ENCODE assay signal across 23 cellular contexts in the genomic region with DNA sequence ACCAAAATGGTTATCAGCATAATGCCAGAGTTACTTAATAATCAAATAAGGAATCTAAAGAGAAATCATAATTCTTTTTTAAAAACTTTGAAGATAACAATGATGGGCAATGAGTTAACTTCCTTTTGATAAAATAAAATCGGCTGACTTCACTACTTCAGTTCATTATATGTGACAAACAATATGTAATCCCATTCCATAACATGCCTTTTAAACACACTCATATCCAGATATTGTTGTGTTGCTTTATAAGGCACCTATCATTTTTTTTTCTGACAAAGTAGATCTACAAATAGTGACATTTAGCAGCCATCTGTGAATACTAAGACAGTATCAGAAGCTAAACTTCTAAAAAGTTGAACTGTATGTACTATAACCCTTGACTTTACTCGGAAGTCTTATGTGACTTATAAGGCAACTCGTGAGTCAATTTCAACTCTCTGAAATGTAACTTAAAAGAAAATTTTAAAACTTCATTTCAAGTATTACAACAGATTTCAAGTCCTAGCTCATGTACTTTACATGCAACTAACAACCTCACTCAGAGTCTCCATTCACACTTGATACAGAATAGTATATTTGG.
"Had no signal": no experiment of that assay in that cellular context is flagged by ENCODE, and none has a peak within 500 bp of the region (broad histone marks: within the 10 kb centered on the region; RNA-seq: fewer than 3 reads in every experiment).

No MANE protein-coding gene starts in this region.

- H3K27ac ChIP-seq: breast epithelium, dorsolateral prefrontal cortex, heart left ventricle, neutrophil, tibial nerve, uterus had no signal

- H3K27me3 ChIP-seq: breast epithelium, heart left ventricle, tibial nerve, uterus had no signal

- H3K27ac Mint-ChIP-seq: activated B cell treated with CpG ODN at 0.5 μM for 24 hours; activated CD4-positive, alpha-beta T cell treated with anti-CD3 and anti-CD28 coated beads, Interleukin-2, amount 10 ng/mL, durations not matched to agents 7 days and 5 days; activated T-helper 17 cell treated with anti-CD3 and anti-CD28 coated beads, Interleukin-2, amount 50 U/mL, for 72 hours; T-helper 2 cell treated with Interferon-gamma antibody and Interleukin-4, amounts not matched to agents 5 μg/mL and 100 μg/mL, for 36 hours had no signal

- DNase-seq: activated B cell treated with CpG ODN at 0.5 μM for 24 hours; activated CD4-positive, alpha-beta T cell treated with anti-CD3 and anti-CD28 coated beads, Interleukin-2, amount 10 ng/mL, durations not matched to agents 7 days and 5 days; activated CD8-positive, alpha-beta memory T cell treated with anti-CD3 and anti-CD28 coated beads for 24 hours; activated naive CD4-positive, alpha-beta T cell treated with Interleukin-2 at 50 U/mL for 16 hours; aorta; cerebellar nuclear complex; dorsolateral prefrontal cortex; foreskin melanocyte; heart left ventricle; left colon; naive thymus-derived CD8-positive, alpha-beta T cell; retina; stimulated activated CD4-positive, alpha-beta T cell treated with anti-CD3 and anti-CD28 coated beads, Interleukin-15, amount 100 ng/mL, for 24 hours; stimulated activated CD4-positive, alpha-beta T cell treated with anti-CD3 and anti-CD28 coated beads, Interleukin-4, amount 100 ng/mL, for 1 hour; stimulated activated naive CD4-positive, alpha-beta T cell; substantia nigra; SW 1271; uterus had no signal

- H3K36me3 Mint-ChIP-seq: naive thymus-derived CD8-positive, alpha-beta T cell had no signal

- H3K4me3 ChIP-seq: breast epithelium, dorsolateral prefrontal cortex, heart left ventricle, tibial nerve, uterus had no signal

- H3K4me3 Mint-ChIP-seq: activated B cell treated with CpG ODN at 0.5 μM for 24 hours; activated CD4-positive, alpha-beta T cell treated with anti-CD3 and anti-CD28 coated beads, Interleukin-2, amount 10 ng/mL, durations not matched to agents 7 days and 5 days; activated T-helper 17 cell treated with anti-CD3 and anti-CD28 coated beads, Interleukin-2, amount 50 U/mL, for 72 hours; naive thymus-derived CD8-positive, alpha-beta T cell; T-helper 2 cell treated with Interferon-gamma antibody and Interleukin-4, amounts not matched to agents 5 μg/mL and 100 μg/mL, for 36 hours had no signal

- H3K9me3 Mint-ChIP-seq: activated B cell treated with CpG ODN at 0.5 μM for 24 hours; activated CD4-positive, alpha-beta T cell treated with anti-CD3 and anti-CD28 coated beads, Interleukin-2, amount 10 ng/mL, durations not matched to agents 7 days and 5 days; activated T-helper 17 cell treated with anti-CD3 and anti-CD28 coated beads, Interleukin-2, amount 50 U/mL, for 72 hours; naive thymus-derived CD8-positive, alpha-beta T cell; T-helper 2 cell treated with Interferon-gamma antibody and Interleukin-4, amounts not matched to agents 5 μg/mL and 100 μg/mL, for 36 hours had no signal

- H3K4me1 ChIP-seq: breast epithelium, uterus had no signal

- H3K4me1 Mint-ChIP-seq: activated B cell treated with CpG ODN at 0.5 μM for 24 hours; activated CD4-positive, alpha-beta T cell treated with anti-CD3 and anti-CD28 coated beads, Interleukin-2, amount 10 ng/mL, durations not matched to agents 7 days and 5 days; activated T-helper 17 cell treated with anti-CD3 and anti-CD28 coated beads, Interleukin-2, amount 50 U/mL, for 72 hours had no signal

- H3K9me3 ChIP-seq: breast epithelium, heart left ventricle, neutrophil, tibial nerve, uterus had no signal

- H3K36me3 ChIP-seq: breast epithelium, heart left ventricle, neutrophil, tibial nerve, uterus had no signal

- ATAC-seq: activated T-helper 17 cell treated with anti-CD3 and anti-CD28 coated beads, Interleukin-2, amount 50 U/mL, for 72 hours; heart left ventricle; left colon; naive thymus-derived CD8-positive, alpha-beta T cell had no signal

- H3K27me3 Mint-ChIP-seq: activated B cell treated with CpG ODN at 0.5 μM for 24 hours; naive thymus-derived CD8-positive, alpha-beta T cell had no signal
